Comparison of ENCODE assay signal across 9 cellular contexts in genomic region chr9:104969116-104969515, GRCh38. TPM values are rescaled to one million over a fixed set of nuclear protein-coding genes. Genes with fewer than 3 reads are reported as not detected.
DNase-seq lines count a peak whose midpoint lies in the region; ATAC-seq and TF ChIP-seq lines count a peak whose summit lies in the region.
"Had no signal": no experiment of that assay in that cellular context is flagged by ENCODE, and none has a peak within 500 bp of the region (broad histone marks: within the 10 kb centered on the region; RNA-seq: fewer than 3 reads in every experiment).

No MANE protein-coding gene starts in this region.

- H3K4me2 ChIP-seq in GM23248 (ENCODE audit: unreplicated experiment) = peak overlapping the region; percentile 82

- no peaks in the 10 kb centered on the region for H3K9me3 ChIP-seq in GM23248 (ENCODE audit: low read depth)
- H3K9me3 ChIP-seq in heart right ventricle = no peaks in the 10 kb centered on the region

- 0 out of 2 replicates have a peak, but pooled peaks cover 10% of the 10 kb centered on the region for H3F3A ChIP-seq in GM23248 (ENCODE audit: insufficient read depth)

- H3K4me1 ChIP-seq in GM23248 (ENCODE audit: insufficient read depth) (peaks cover 6% of the 10 kb centered on the region), heart right ventricle (peaks cover 0 to 26% (median 9%) of the 10 kb centered on the region in 9 donors)

- H3K27me3 Mint-ChIP-seq in activated B cell treated with CpG ODN at 0.5 μM for 24 hours (peaks cover 16% of the 10 kb centered on the region), progenitor cell of endocrine pancreas (peaks cover 3% of the 10 kb centered on the region)

- H3K9ac ChIP-seq in GM23248 = peak overlapping the region; percentile 85

- ATAC-seq in activated B cell treated with CpG ODN at 0.5 μM for 24 hours (ENCODE audit: low read depth) (no peak), heart right ventricle (peak in 1 of 8 donors; percentile 9), HG03045 (IDR thresholded peaks at IDR 0.05; ENCODE audit: unreplicated experiment) (no peak)

- H3K9me3 Mint-ChIP-seq in activated B cell treated with CpG ODN at 0.5 μM for 24 hours (no peaks in the 10 kb centered on the region), progenitor cell of endocrine pancreas (ENCODE audit: low read depth) (no peaks in the 10 kb centered on the region)

- no peaks in the 10 kb centered on the region for H3K36me3 ChIP-seq in GM23248 (ENCODE audit: low read depth)
- H3K36me3 ChIP-seq in heart right ventricle = no peaks in the 10 kb centered on the region

- H3K4me1 Mint-ChIP-seq in activated B cell treated with CpG ODN at 0.5 μM for 24 hours (peaks cover 10% of the 10 kb centered on the region), progenitor cell of endocrine pancreas (ENCODE audit: low read depth) (peaks cover 11% of the 10 kb centered on the region)

- POLR2A ChIA-PET in activated B cell treated with CpG ODN at 0.5 μM for 24 hours (lab: Charles Lee) = no interaction called here

- H4K20me1 ChIP-seq in GM23248 (ENCODE audit: insufficient read depth) = no peaks in the 10 kb centered on the region

- DNase-seq in GM23248 = peak; percentile 2
- no peak for DNase-seq in activated B cell treated with CpG ODN at 0.5 μM for 24 hours
- DNase-seq in heart right ventricle = no peak
- DNase-seq in progenitor cell of endocrine pancreas (ENCODE audit: low spot score, unreplicated experiment) = no peak
- DNase-seq in LoVo (ENCODE audit: low spot score) = no peak
- no peak for DNase-seq in SKM-1 treated with dmso at 0.1 percent for 144 hours (lab: John Stamatoyannopoulos, UW; ENCODE audit: unreplicated experiment)
- DNase-seq in GF-D8 (lab: John Stamatoyannopoulos, UW) = no peak
- DNase-seq: stimulated activated CD4-positive, alpha-beta T cell treated with anti-CD3 and anti-CD28 coated beads, Interleukin-4, amount 100 ng/mL, for 1 hour had no signal

- no peak overlapping the region for H3K27ac Mint-ChIP-seq in activated B cell treated with CpG ODN at 0.5 μM for 24 hours
- no peak overlapping the region for H3K27ac Mint-ChIP-seq in progenitor cell of endocrine pancreas

- no peak for TF ChIP-seq CTCF in activated B cell treated with CpG ODN at 0.5 μM for 24 hours (IDR thresholded peaks at IDR 0.05)
- TF ChIP-seq CTCF in heart right ventricle (IDR thresholded peaks at IDR 0.05) = no peak
- no peak for TF ChIP-seq CTCF in progenitor cell of endocrine pancreas (IDR thresholded peaks at IDR 0.05; ENCODE audit: unreplicated experiment)

- H3K9me2 ChIP-seq in GM23248 (ENCODE audit: insufficient read depth) = no peaks in the 10 kb centered on the region

- WGBS in GM23248 (ENCODE audit: low coverage in 1 of 2, low lambda C conversion rate in 2 of 2, missing lambda C conversion rate in 2 of 2), 2 experiments = 42 to 58% methylated on average over 4 of the region's 4 CpGs
- 63 to 65% methylated on average over 4 of the region's 4 CpGs for WGBS in heart right ventricle, 2 donors

- intact Hi-C loops in activated B cell treated with CpG ODN at 0.5 μM for 24 hours (cut with micrococcal nuclease) = loop anchor here (2.0 to 10.0 kb wide), 5 partner anchors 106 to 877 kb away; partner anchors contain the start of genes NIPSNAP3B and SMC2
- intact Hi-C loops in heart right ventricle (cut with DNase I) = loop anchor here in 9 of 10 donors (1.0 to 10.0 kb wide), 7 partner anchors 22 to 188 kb away; partner anchors contain the start of gene ABCA1 (in 1 of the 9)

- in situ Hi-C loops in GM23248 (cut with MboI) = no loop called here

- H2AFZ ChIP-seq in GM23248 = peak overlapping the region; percentile 97

- H3K27me3 ChIP-seq in GM23248 (replicated peaks; ENCODE audit: insufficient read depth) (no peaks in the 10 kb centered on the region), heart right ventricle (no peaks in the 10 kb centered on the region)

- H3K27ac ChIP-seq in GM23248 (peak overlapping the region; percentile 83), heart right ventricle (peak overlapping the region; percentile 84 to 98 (median 92))

- CTCF ChIA-PET in activated B cell treated with CpG ODN at 0.5 μM for 24 hours (lab: Charles Lee) = interaction anchor here (1.3 kb wide), 1 partner anchor 105 kb away, joined by 3 read pairs; no protein-coding TSS in a partner anchor

- H3K79me2 ChIP-seq in GM23248 (ENCODE audit: insufficient read depth) = no peaks in the 10 kb centered on the region

- H3K4me3 Mint-ChIP-seq in activated B cell treated with CpG ODN at 0.5 μM for 24 hours (peak overlapping the region; percentile 94), progenitor cell of endocrine pancreas (ENCODE audit: low read depth) (peak overlapping the region; percentile 97)

- peak overlapping the region; percentile 92 for H3K4me3 ChIP-seq in GM23248
- H3K4me3 ChIP-seq in heart right ventricle = peak overlapping the region in 4 of 10 donors; percentile 69 to 76 (median 72)

- H3K36me3 Mint-ChIP-seq in activated B cell treated with CpG ODN at 0.5 μM for 24 hours (ENCODE audit: low read depth) (peaks cover 3% of the 10 kb centered on the region), progenitor cell of endocrine pancreas (ENCODE audit: insufficient read depth) (no peaks in the 10 kb centered on the region)

RNA-seq across cellular contexts. Expression of gene ABCA1, which starts 41.2 kb away (rescaled TPM):
- 15.9 and 20.7 TPM in 2 replicates for total RNA-seq in GM23248 (2014; rRNA removed; shearing (Covaris generic))
- polyA plus RNA-seq in GM23248 (2016; fragmentation: Nextera tagmentation; extraction: Ambion mirVana) (6.8 and 7.1 TPM in 2 replicates), heart right ventricle (10 to 100 TPM in 1 of 2 donors, 1 to 10 TPM in 1; 1.3 to 10.2 TPM)
- total RNA-seq in activated B cell treated with CpG ODN at 0.5 μM for 24 hours (1.7 and 2.3 TPM in 2 replicates), heart right ventricle (10 to 100 TPM in 7 of 10 donors, 1 to 10 TPM in 3; 7.6 to 35.0 (median 13.8) TPM), progenitor cell of endocrine pancreas (34.1 and 41.1 TPM in 2 replicates)
